In the genomic region with DNA sequence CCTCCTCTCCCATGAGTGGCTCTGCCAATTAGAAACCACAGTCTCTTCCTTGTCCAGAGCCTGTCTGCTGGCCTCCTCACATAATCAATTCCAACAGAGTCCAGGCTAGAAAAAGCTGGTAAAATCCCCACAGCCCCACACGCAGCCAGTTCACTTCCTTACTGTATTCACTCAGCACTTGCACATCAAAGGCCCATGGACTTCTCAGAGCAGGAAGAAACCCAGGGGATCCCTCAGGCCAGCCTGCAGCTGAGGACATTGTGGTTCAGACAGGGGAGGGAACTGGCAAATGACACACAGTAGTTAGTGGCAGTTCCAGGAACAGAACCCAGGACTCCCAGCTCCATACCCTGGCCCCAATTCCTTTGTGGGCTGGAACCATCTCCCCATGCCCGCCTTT, we compare ENCODE assay signal across 16 cellular contexts.
A peak's percentile ranks its signal among the peaks of the same experiment; 100 is the strongest.
DNase-seq lines count a peak whose midpoint lies in the region; ATAC-seq and TF ChIP-seq lines count a peak whose summit lies in the region.
"Had no signal": no experiment of that assay in that cellular context is flagged by ENCODE, and none has a peak within 500 bp of the region (broad histone marks: within the 10 kb centered on the region; RNA-seq: fewer than 3 reads in every experiment).

No MANE protein-coding gene starts in this region.

- H3K27me3 Mint-ChIP-seq in central memory CD8-positive, alpha-beta T cell: no peaks in the 10 kb centered on the region
- H3K27me3 Mint-ChIP-seq: activated naive CD8-positive, alpha-beta T cell treated with anti-CD3 and anti-CD28 coated beads, Interleukin-2, amount 10 ng/mL, durations not matched to agents 7 days and 5 days had no signal

- peaks cover 7% of the 10 kb centered on the region for H3K4me1 ChIP-seq in upper lobe of right lung

- TF ChIP-seq CTCF in NB4 (IDR thresholded peaks at IDR 0.05; ENCODE audit: low read depth, low read length): no peak
- TF ChIP-seq CTCF in upper lobe of right lung (IDR thresholded peaks at IDR 0.05): no peak

- peaks cover 1% of the 10 kb centered on the region for H3K36me3 Mint-ChIP-seq in central memory CD8-positive, alpha-beta T cell (ENCODE audit: insufficient read depth)

- DNase-seq in left cardiac atrium: peak; percentile 7
- DNase-seq in cardiac septum (ENCODE audit: low spot score): no peak
- peak; percentile 20 for DNase-seq in NB4 (ENCODE audit: low read depth)
- DNase-seq in central memory CD8-positive, alpha-beta T cell (ENCODE audit: low spot score in 2 of 2): no peak
- DNase-seq in upper lobe of right lung: no peak
- DNase-seq in AML-193 (lab: John Stamatoyannopoulos, UW): no peak
- no peak for DNase-seq in effector CD8-positive, alpha-beta T cell (lab: John Stamatoyannopoulos, UW)
- DNase-seq: activated CD4-positive, CD25-positive, alpha-beta regulatory T cell treated with anti-CD3 and anti-CD28 coated beads, Interleukin-2, amount 50 U/mL, for 72 hours; activated naive CD8-positive, alpha-beta T cell treated with anti-CD3 and anti-CD28 coated beads, Interleukin-2, amount 10 ng/mL, durations not matched to agents 7 days and 5 days; EL; NCI-H2029 treated with DMSO at 0.1 percent for 48 hours; NCI-H526; PC-9 had no signal

- intact Hi-C loops in left cardiac atrium (cut with DNase I) (no loop called here), cardiac septum (cut with DNase I) (no loop called here), upper lobe of right lung (cut with DNase I) (no loop called here)

- H3K36me3 ChIP-seq in upper lobe of right lung: no peaks in the 10 kb centered on the region

- no peak for TF ChIP-seq POLR2A in NB4 (IDR thresholded peaks at IDR 0.05; ENCODE audit: extremely low read depth, insufficient read length)

- ATAC-seq in left cardiac atrium: peak in 1 of 2 donors; percentile 27
- no peak for ATAC-seq in central memory CD8-positive, alpha-beta T cell (replicated peaks; ENCODE audit: extremely low read depth, poor library complexity, severe bottlenecking)
- ATAC-seq in upper lobe of right lung: peak; percentile 62
- ATAC-seq: SK-N-SH treated with all-trans-retinoic acid at 6 μM for 48 hours had no signal

- no peak overlapping the region for H3K4me3 Mint-ChIP-seq in central memory CD8-positive, alpha-beta T cell
- H3K4me3 Mint-ChIP-seq: activated naive CD8-positive, alpha-beta T cell treated with anti-CD3 and anti-CD28 coated beads, Interleukin-2, amount 10 ng/mL, durations not matched to agents 7 days and 5 days had no signal

- H3K27ac Mint-ChIP-seq in central memory CD8-positive, alpha-beta T cell (ENCODE audit: low read depth): peak overlapping the region; percentile 54
- H3K27ac Mint-ChIP-seq: progenitor cell of endocrine pancreas had no signal

- no peaks in the 10 kb centered on the region for H3K27me3 ChIP-seq in upper lobe of right lung

- no peak overlapping the region for H3K4me3 ChIP-seq in NB4 (ENCODE audit: low read depth, low read length)
- no peak overlapping the region for H3K4me3 ChIP-seq in upper lobe of right lung
- H3K4me3 ChIP-seq: PC-9 had no signal

- peaks cover 70% of the 10 kb centered on the region for H3K4me1 Mint-ChIP-seq in central memory CD8-positive, alpha-beta T cell

- no peaks in the 10 kb centered on the region for H3K9me3 ChIP-seq in upper lobe of right lung

- H3K9me3 Mint-ChIP-seq in central memory CD8-positive, alpha-beta T cell: no peaks in the 10 kb centered on the region
- H3K9me3 Mint-ChIP-seq: activated naive CD8-positive, alpha-beta T cell treated with anti-CD3 and anti-CD28 coated beads, Interleukin-2, amount 10 ng/mL, durations not matched to agents 7 days and 5 days had no signal

- no peak overlapping the region for H3K27ac ChIP-seq in upper lobe of right lung
- H3K27ac ChIP-seq: C4-2B, PC-9 had no signal

Comparison
In these comparisons a context has a peak if more than half of its experiments do, and no peak if none do; other contexts are left out.
1. DNase-seq: peak in left cardiac atrium (single experiment) and NB4 (single experiment); none in cardiac septum (single experiment), central memory CD8-positive, alpha-beta T cell (0 of 2), upper lobe of right lung (single experiment), AML-193 (0 of 2) and effector CD8-positive, alpha-beta T cell (single experiment).